In genomic region chr5:431001-431710, GRCh38 we compare ENCODE assay signal across 1 cellular context.
A peak's percentile ranks its signal among the peaks of the same experiment; 100 is the strongest.
TF ChIP-seq lines count a peak whose summit lies in the region.

No MANE protein-coding gene starts in this region.

TF ChIP-seq in HepG2, 621 proteins besides CTCF, POLR2A, EP300 and RAD21 (continued from another document and continues in another):
- TF ChIP-seq DZIP1 (CRISPR knock-in tag; IDR thresholded peaks at IDR 0.05) (no peak), MXI1 (IDR thresholded peaks at IDR 0.05; ENCODE audit: borderline replicate concordance, low read depth, low read length) (0 out of 3 replicates have a peak, but pooled peaks have one; percentile 13), XBP1 (CRISPR knock-in tag; IDR thresholded peaks at IDR 0.05) (no peak), ZBTB7B (CRISPR knock-in tag; IDR thresholded peaks at IDR 0.05) (0 out of 2 replicates have a peak, but pooled peaks have one; percentile 20), GABPA (IDR thresholded peaks at IDR 0.05; ENCODE audit: low read depth, low read length) (no peak), GABPA (CRISPR knock-in tag; IDR thresholded peaks at IDR 0.05; ENCODE audit: low read depth) (no peak), ZZZ3 (CRISPR knock-in tag; IDR thresholded peaks at IDR 0.05; ENCODE audit: borderline replicate concordance) (no peak), SRSF4 (IDR thresholded peaks at IDR 0.05; ENCODE audit: low read depth, low read length, poor library complexity, severe bottlenecking) (no peak), HNF4A (CRISPR knock-in tag; IDR thresholded peaks at IDR 0.05) (peak; percentile 57; the same call in 1 of the 2 replicates), STAG1 (CRISPR knock-in tag; IDR thresholded peaks at IDR 0.05) (peak; percentile 81), SP5 (CRISPR knock-in tag; IDR thresholded peaks at IDR 0.05; ENCODE audit: borderline replicate concordance, low read depth) (no peak), KDM3A (CRISPR knock-in tag; IDR thresholded peaks at IDR 0.05; ENCODE audit: low read depth) (no peak), HNF1B (CRISPR knock-in tag; IDR thresholded peaks at IDR 0.05) (0 out of 2 replicates have a peak, but pooled peaks have one; percentile 57), ZNF768 (CRISPR knock-in tag; IDR thresholded peaks at IDR 0.05) (peak; percentile 46; the same call in 1 of the 2 replicates), TRAFD1 (CRISPR knock-in tag; IDR thresholded peaks at IDR 0.05; ENCODE audit: borderline replicate concordance) (no peak), TMF1 (CRISPR knock-in tag; IDR thresholded peaks at IDR 0.05; ENCODE audit: low read depth) (no peak), ZSCAN12 (CRISPR knock-in tag; IDR thresholded peaks at IDR 0.05) (no peak), RNF2 (conservative IDR thresholded peaks at IDR 0.05; ENCODE audit: low read depth) (no peak), PITX1 (CRISPR knock-in tag; IDR thresholded peaks at IDR 0.05) (no peak), MXD4 (CRISPR knock-in tag; IDR thresholded peaks at IDR 0.05) (no peak), ZNF318 (CRISPR knock-in tag; IDR thresholded peaks at IDR 0.05) (no peak), SNAPC4 (CRISPR knock-in tag; IDR thresholded peaks at IDR 0.05) (no peak), ETV6 (CRISPR knock-in tag; conservative IDR thresholded peaks at IDR 0.05) (no peak), PRPF4 (IDR thresholded peaks at IDR 0.05; ENCODE audit: low read depth, low read length, poor library complexity, severe bottlenecking) (no peak), ZNF224 (CRISPR knock-in tag; IDR thresholded peaks at IDR 0.05) (no peak), ZNF644 (CRISPR knock-in tag; IDR thresholded peaks at IDR 0.05; ENCODE audit: low read depth) (no peak), FOXJ3 (CRISPR knock-in tag; IDR thresholded peaks at IDR 0.05; ENCODE audit: borderline replicate concordance) (no peak), NR2F2 (IDR thresholded peaks at IDR 0.05; ENCODE audit: borderline replicate concordance, low read depth) (no peak), KDM2A (CRISPR knock-in tag; IDR thresholded peaks at IDR 0.05; ENCODE audit: borderline replicate concordance, low read depth) (peak; percentile 60; the same call in 1 of the 2 replicates), TBX3 (IDR thresholded peaks at IDR 0.05; ENCODE audit: borderline replicate concordance) (no peak), ELF4 (CRISPR knock-in tag; IDR thresholded peaks at IDR 0.05; ENCODE audit: borderline replicate concordance) (no peak), ZBTB39 (CRISPR knock-in tag; IDR thresholded peaks at IDR 0.05) (no peak), BRD4 (CRISPR knock-in tag; IDR thresholded peaks at IDR 0.05) (no peak), SOX5 (CRISPR knock-in tag; IDR thresholded peaks at IDR 0.05; ENCODE audit: borderline replicate concordance) (no peak), ZEB1 (IDR thresholded peaks at IDR 0.05; ENCODE audit: insufficient replicate concordance, low read depth) (peak; percentile 54), ATF6 (CRISPR knock-in tag; conservative IDR thresholded peaks at IDR 0.05) (no peak)
